In genomic region chr19:15200575-15201364, GRCh38 we compare ENCODE assay signal across 9 cellular contexts. TPM values are rescaled to one million over a fixed set of nuclear protein-coding genes. Genes with fewer than 3 reads are reported as not detected.
DNase-seq lines count a peak whose midpoint lies in the region; ATAC-seq and TF ChIP-seq lines count a peak whose summit lies in the region.
"Had no signal": no experiment of that assay in that cellular context is flagged by ENCODE, and none has a peak within 500 bp of the region (broad histone marks: within the 10 kb centered on the region; RNA-seq: fewer than 3 reads in every experiment).

Gene NOTCH3 (minus strand): TSS chr19:15200995. CDS start chr19:15200905, 90 bp downstream.

- H3K4me1 ChIP-seq in CD8-positive, alpha-beta memory T cell (ENCODE audit: insufficient read depth, low read length): no peaks in the 10 kb centered on the region
- H3K4me1 ChIP-seq in prostate gland (replicated peaks) (no peaks in the 10 kb centered on the region), OCI-LY7 (ENCODE audit: insufficient read depth, low read length, poor library complexity, severe bottlenecking) (peaks cover 21% of the 10 kb centered on the region)

- no peak within 1 kb of the TSS for H3K27ac ChIP-seq in CD8-positive, alpha-beta memory T cell (ENCODE audit: low read depth, low read length)
- H3K27ac ChIP-seq in prostate gland: peak within 1 kb of the TSS; percentile 63 to 75
- H3K27ac ChIP-seq in OCI-LY7 (ENCODE audit: low read depth, low read length, poor library complexity, severe bottlenecking): no peak within 1 kb of the TSS

- H2AFZ ChIP-seq in OCI-LY7 (ENCODE audit: low read length): no peak within 1 kb of the TSS

- no peak within 1 kb of the TSS for H3K4me3 ChIP-seq in CD8-positive, alpha-beta memory T cell (ENCODE audit: low read length)
- H3K4me3 ChIP-seq in prostate gland: peak within 1 kb of the TSS; percentile 38 to 45
- no peak within 1 kb of the TSS for H3K4me3 ChIP-seq in OCI-LY7 (ENCODE audit: low read depth, low read length, poor library complexity, severe bottlenecking)

- H3K27me3 Mint-ChIP-seq in CD8-positive, alpha-beta memory T cell: peaks cover 50 to 57% of the 10 kb centered on the region in 2 donors
- peaks cover 38 to 62% of the 10 kb centered on the region in 2 donors for H3K27me3 Mint-ChIP-seq in T-cell

- TF ChIP-seq POLR2A in prostate gland (IDR thresholded peaks at IDR 0.05): no peak

- 4% methylated on average over 29 of the region's 74 CpGs for WGBS in prostate gland

- H3K36me3 Mint-ChIP-seq in CD8-positive, alpha-beta memory T cell: peaks cover 0 to 5% (median 0%) of the 10 kb centered on the region in 3 donors
- H3K36me3 Mint-ChIP-seq in T-cell: no peaks in the 10 kb centered on the region

- intact Hi-C loops in Right ventricle myocardium superior (cut with DNase I): no loop called here
- intact Hi-C loops in prostate gland (cut with DNase I): no loop called here
- intact Hi-C loops in OCI-LY7 (cut with micrococcal nuclease; ENCODE audit: unreplicated experiment): no loop called here

- no peaks in the 10 kb centered on the region for H3K9me2 ChIP-seq in OCI-LY7 (ENCODE audit: insufficient read depth, low read length)

- H3K4me2 ChIP-seq in OCI-LY7 (ENCODE audit: low read length): no peak within 1 kb of the TSS

- no peaks in the 10 kb centered on the region for H4K20me1 ChIP-seq in OCI-LY7 (ENCODE audit: insufficient read depth, low read length)

- H3K36me3 ChIP-seq in CD8-positive, alpha-beta memory T cell (ENCODE audit: insufficient read depth, low read length): no peaks in the 10 kb centered on the region
- H3K36me3 ChIP-seq in prostate gland: no peaks in the 10 kb centered on the region
- no peaks in the 10 kb centered on the region for H3K36me3 ChIP-seq in OCI-LY7 (ENCODE audit: insufficient read depth, low read length)

- POLR2A ChIA-PET in CD8-positive, alpha-beta memory T cell (lab: Charles Lee): no interaction called here
- POLR2A ChIA-PET in T-cell (lab: Charles Lee): no interaction called here
- POLR2A ChIA-PET in OCI-LY7 (lab: Charles Lee): no interaction called here

- peaks cover 24% of the 10 kb centered on the region for H3K27me3 ChIP-seq in CD8-positive, alpha-beta memory T cell (ENCODE audit: insufficient read depth, low read length, poor library complexity, severe bottlenecking)
- H3K27me3 ChIP-seq in prostate gland (replicated peaks; ENCODE audit: insufficient read depth): no peaks in the 10 kb centered on the region

- H3K9me3 Mint-ChIP-seq in CD8-positive, alpha-beta memory T cell: peaks cover 0 to 3% (median 0%) of the 10 kb centered on the region in 5 donors
- H3K9me3 Mint-ChIP-seq in T-cell: no peaks in the 10 kb centered on the region

- CTCF ChIA-PET in CD8-positive, alpha-beta memory T cell (lab: Charles Lee): no interaction called here
- CTCF ChIA-PET in T-cell (lab: Charles Lee): no interaction called here
- CTCF ChIA-PET in OCI-LY7 (lab: Charles Lee; ENCODE audit: unreplicated experiment): no interaction called here

- no TSS peak for BruUV-seq in OCI-LY7 (replicated peaks; lab: Mats Ljungman, UMichigan)

- no peaks in the 10 kb centered on the region for H3K9me3 ChIP-seq in CD8-positive, alpha-beta memory T cell (ENCODE audit: low read length)
- H3K9me3 ChIP-seq in prostate gland (no peaks in the 10 kb centered on the region), OCI-LY7 (ENCODE audit: low read length) (no peaks in the 10 kb centered on the region)

- H3K27ac Mint-ChIP-seq in CD8-positive, alpha-beta memory T cell: peak within 1 kb of the TSS in 1 of 8 donors; percentile 60
- peak within 1 kb of the TSS in 1 of 2 donors; percentile 19 for H3K27ac Mint-ChIP-seq in T-cell

- TF ChIP-seq CTCF in prostate gland (IDR thresholded peaks at IDR 0.05) (no peak), OCI-LY7 (conservative IDR thresholded peaks at IDR 0.05; ENCODE audit: low read length) (no peak)

- peaks cover 19 to 30% (median 20%) of the 10 kb centered on the region in 3 donors for H3K4me1 Mint-ChIP-seq in CD8-positive, alpha-beta memory T cell
- H3K4me1 Mint-ChIP-seq in T-cell: peaks cover 15 to 29% (median 15%) of the 10 kb centered on the region in 3 donors

- peak within 1 kb of the TSS in 6 of 7 donors; percentile 12 to 65 (median 48) for H3K4me3 Mint-ChIP-seq in CD8-positive, alpha-beta memory T cell
- H3K4me3 Mint-ChIP-seq in T-cell: peak within 1 kb of the TSS; percentile 59 to 72 (median 62)

- ATAC-seq in T-cell (replicated peaks in 1 of 4): peak in 1 of 4 experiments; percentile 14
- no peak for ATAC-seq in Right ventricle myocardium superior (ENCODE audit: poor library complexity)
- ATAC-seq in GM19455 (IDR thresholded peaks at IDR 0.05; ENCODE audit: unreplicated experiment): no peak

- DNase-seq in CD8-positive, alpha-beta memory T cell: no peak
- DNase-seq in T-cell (no peak), Right ventricle myocardium superior (peak; percentile 40), prostate gland (ENCODE audit: low spot score) (no peak), NCI-H2029 (lab: John Stamatoyannopoulos, UW) (no peak), OCI-LY7 (ENCODE audit: low spot score) (no peak)
- DNase-seq in activated CD4-positive, alpha-beta T cell treated with anti-CD3 and anti-CD28 coated beads for 48 hours: no peak

- no peaks in the 10 kb centered on the region for H3K79me2 ChIP-seq in OCI-LY7 (ENCODE audit: insufficient read depth, low read depth, low read length)

RNA-seq across cellular contexts. Expression of gene NOTCH3, which starts in this region (rescaled TPM):
- under 1 TPM in 1 of 2 experiments, not detected in 1; 0.04 TPM for total RNA-seq in CD8-positive, alpha-beta memory T cell
- polyA plus RNA-seq in CD8-positive, alpha-beta memory T cell: not detected
- total RNA-seq in T-cell (under 1 TPM in 4 of 5 donors, not detected in 1; 0.16 to 0.85 (median 0.48) TPM), Right ventricle myocardium superior (25.0 TPM), prostate gland (10 to 100 TPM; 31.8 to 48.0 TPM), OCI-LY7 (2022) (0.25 and 0.28 TPM in 2 replicates)
- not detected in 2 replicates for total RNA-seq in OCI-LY7 (2014; rRNA removed; shearing (Covaris generic))
- total RNA-seq: activated CD8-positive, alpha-beta memory T cell treated with anti-CD3 and anti-CD28 coated beads for 36 hours had no signal

Comparison
In these comparisons a context has a peak if more than half of its experiments do, and no peak if none do; other contexts are left out.
1. RNA of gene NOTCH3 (total RNA-seq): 31.8 to 48.0 TPM in prostate gland and 25.0 TPM in Right ventricle myocardium superior (single experiment); 0.16 to 0.85 TPM in T-cell, 0.25 to 0.28 TPM in OCI-LY7 and 0.04 TPM in CD8-positive, alpha-beta memory T cell; every median in the first group is over 10 times any median in the second.
2. H3K27ac ChIP-seq: peak in prostate gland (2 of 2); none in CD8-positive, alpha-beta memory T cell (single experiment) and OCI-LY7 (single experiment).
3. H3K4me3 ChIP-seq: peak in prostate gland (2 of 2); none in CD8-positive, alpha-beta memory T cell (single experiment) and OCI-LY7 (single experiment).